11 cellular contexts compared by ENCODE assay signal in the genomic region with DNA sequence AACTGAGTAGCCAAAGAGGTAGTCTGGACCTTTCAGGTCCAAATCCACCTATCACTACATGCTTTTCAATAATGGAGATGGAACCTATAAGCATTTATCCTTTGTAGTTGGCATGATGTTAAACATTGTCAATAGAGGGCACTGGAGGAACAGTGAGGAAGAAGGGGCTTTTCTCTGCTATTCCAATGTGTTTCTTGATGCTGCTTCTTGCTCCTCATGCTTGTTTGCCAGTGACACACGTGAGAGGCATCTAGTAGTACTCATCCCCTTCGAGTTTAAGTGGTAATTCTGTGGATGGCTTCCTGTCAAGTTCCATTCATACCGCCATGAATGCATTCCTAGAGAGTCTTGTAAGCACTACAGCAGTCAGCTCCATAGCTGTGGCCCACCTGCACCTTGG.
DNase-seq lines count a peak whose midpoint lies in the region; ATAC-seq, FAIRE-seq and TF ChIP-seq lines count a peak whose summit lies in the region.
"Had no signal": no experiment of that assay in that cellular context is flagged by ENCODE, and none has a peak within 500 bp of the region (broad histone marks: within the 10 kb centered on the region; RNA-seq: fewer than 3 reads in every experiment).

No MANE protein-coding gene starts in this region.

- no peaks in the 10 kb centered on the region for H3K79me2 ChIP-seq in hepatocyte

- no peak overlapping the region for H3K27ac ChIP-seq in hepatocyte

- H3K36me3 ChIP-seq in hepatocyte (replicated peaks; ENCODE audit: insufficient read depth, low read depth), result no peaks in the 10 kb centered on the region

- no peaks in the 10 kb centered on the region for H3K4me1 Mint-ChIP-seq in immature natural killer cell

- H3K9me2 ChIP-seq in hepatocyte (replicated peaks; ENCODE audit: insufficient read depth), result no peaks in the 10 kb centered on the region

- no peak overlapping the region for H3K4me3 Mint-ChIP-seq in immature natural killer cell

- no peak overlapping the region for H2AFZ ChIP-seq in hepatocyte

- no peak for DNase-seq in D721Med (ENCODE audit: insufficient read length, low spot score)
- peak; percentile 73 for DNase-seq in RKO (ENCODE audit: low spot score)
- no peak for DNase-seq in hepatocyte (ENCODE audit: low spot score)
- no peak for DNase-seq in immature natural killer cell
- no peak for DNase-seq in NCI-H345 treated with DMSO at 0.1 percent for 48 hours (lab: John Stamatoyannopoulos, UW; ENCODE audit: unreplicated experiment)
- DNase-seq in activated naive CD4-positive, alpha-beta T cell treated with Interleukin-2 at 50 U/mL for 16 hours, result no peak
- DNase-seq in NCI-H2196 (lab: John Stamatoyannopoulos, UW; ENCODE audit: unreplicated experiment), result no peak
- DNase-seq: nucleus accumbens; stimulated activated CD8-positive, alpha-beta memory T cell treated with anti-CD3 and anti-CD28 coated beads, Interleukin-4, amount 100 ng/mL, for 48 hours had no signal

- no peaks in the 10 kb centered on the region for H3K4me1 ChIP-seq in hepatocyte (ENCODE audit: insufficient read depth)

- peak; percentile 41 for FAIRE-seq in D721Med (lab: Jason Lieb, UNC)
- FAIRE-seq: endometrium had no signal

- no peaks in the 10 kb centered on the region for H3K36me3 Mint-ChIP-seq in immature natural killer cell

- H3K27me3 Mint-ChIP-seq in immature natural killer cell (ENCODE audit: low read depth in 3 of 3), result peaks cover 0 to 6% (median 2%) of the 10 kb centered on the region in 3 donors

- no peak overlapping the region for H3K4me3 ChIP-seq in hepatocyte

- H3K9me3 ChIP-seq in hepatocyte (ENCODE audit: low read depth), result no peaks in the 10 kb centered on the region

- no peaks in the 10 kb centered on the region for H3K27me3 ChIP-seq in hepatocyte

- H3K4me2 ChIP-seq in hepatocyte, result no peak overlapping the region

- peak; percentile 42 for ATAC-seq in HG02763 (IDR thresholded peaks at IDR 0.05; ENCODE audit: unreplicated experiment)

- WGBS in hepatocyte (ENCODE audit: low lambda C conversion rate, missing lambda C conversion rate), result 25% methylated on average over 3 of the region's 3 CpGs

- H3K27ac Mint-ChIP-seq in immature natural killer cell, result no peak overlapping the region

- no peak for TF ChIP-seq CTCF in D721Med (IDR thresholded peaks at IDR 0.05; ENCODE audit: insufficient read depth, missing control alignments)
- peak; percentile 22 for TF ChIP-seq CTCF in hepatocyte (IDR thresholded peaks at IDR 0.05; ENCODE audit: poor library complexity)

- peaks cover 0 to 11% (median 3%) of the 10 kb centered on the region in 6 donors for H3K9me3 Mint-ChIP-seq in immature natural killer cell

- H4K20me1 ChIP-seq in hepatocyte (ENCODE audit: insufficient read depth, poor library complexity, severe bottlenecking), result no peaks in the 10 kb centered on the region
